9 cellular contexts compared by ENCODE assay signal in the genomic region with DNA sequence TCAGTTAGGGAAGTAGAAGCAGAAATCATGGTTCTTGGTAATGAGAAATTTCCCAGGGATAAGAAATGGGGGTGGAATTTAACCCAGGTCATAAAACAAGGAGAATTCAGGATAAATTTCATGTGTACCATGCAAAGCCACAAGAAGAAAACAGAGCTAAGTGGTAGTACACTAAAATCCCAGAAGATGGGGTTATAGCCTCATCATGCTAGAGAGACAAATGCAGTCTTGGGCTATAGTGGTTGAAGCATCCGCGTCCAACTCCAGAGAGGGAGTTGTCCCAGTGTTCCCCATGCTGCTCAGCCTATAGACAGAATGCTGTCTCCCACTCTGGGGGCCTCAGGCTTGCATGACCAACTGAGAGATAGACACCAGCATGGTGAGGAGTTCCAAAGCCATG. TPM values are rescaled to one million over a fixed set of nuclear protein-coding genes. Genes with fewer than 3 reads are reported as not detected.
DNase-seq lines count a peak whose midpoint lies in the region; ATAC-seq, FAIRE-seq and TF ChIP-seq lines count a peak whose summit lies in the region.
"Had no signal": no experiment of that assay in that cellular context is flagged by ENCODE, and none has a peak within 500 bp of the region (broad histone marks: within the 10 kb centered on the region; RNA-seq: fewer than 3 reads in every experiment).

No MANE protein-coding gene starts in this region.

- no peak for TF ChIP-seq RAD21 in HepG2 (CRISPR knock-in tag; IDR thresholded peaks at IDR 0.05)

- H3K27ac ChIP-seq in HepG2 (ENCODE audit: extremely low read length, insufficient read depth, low read length), result no peak overlapping the region
- H3K27ac ChIP-seq: thoracic aorta had no signal

- no peaks in the 10 kb centered on the region; a peak in 1 of 5 replicates for H3K27me3 ChIP-seq in HepG2 (ENCODE audit: control insufficient read depth in 1 of 2, insufficient read depth in 2 of 2, low read length in 2 of 2)

- H3K36me3 Mint-ChIP-seq in brain, result no peaks in the 10 kb centered on the region

- peaks cover 7% of the 10 kb centered on the region for H3K4me1 Mint-ChIP-seq in brain

- POLR2A ChIA-PET in HepG2 (lab: Yijun Ruan, JAX), result no interaction called here

- 0 out of 2 replicates have a peak, but pooled peaks cover 10% of the 10 kb centered on the region for H3K4me1 ChIP-seq in HepG2 (ENCODE audit: insufficient read depth, low read length)

- DNase-seq in AG20443 (ENCODE audit: low spot score) (peak; percentile 69), HuH-7 (ENCODE audit: low spot score) (peak; percentile 8), HepG2 (ENCODE audit: low spot score) (no peak), NCI-H2171 treated with DMSO at 0.1 percent for 48 hours (lab: John Stamatoyannopoulos, UW) (no peak)

- H3K4me3 ChIP-seq in HepG2 (replicated peaks in 1 of 3; ENCODE audit: insufficient read depth in 1 of 3, low read depth in 2 of 3, low read length in 3 of 3), result no peak overlapping the region
- H3K4me3 ChIP-seq: thoracic aorta had no signal

- CTCF ChIA-PET in HepG2 (lab: Yijun Ruan, JAX; ENCODE audit: low intra/inter-chr PET ratio, low total read pairs), result interaction anchor here (0.7 kb wide), 1 partner anchor 137 kb away, joined by 5 read pairs; no protein-coding TSS in a partner anchor

- no peaks in the 10 kb centered on the region for H3K79me2 ChIP-seq in HepG2 (ENCODE audit: insufficient read depth, low read length)

- TF ChIP-seq CTCF in brain (conservative IDR thresholded peaks at IDR 0.05) (peak; percentile 47 to 57), HepG2 (CRISPR knock-in tag; IDR thresholded peaks at IDR 0.05) (peak; percentile 26; the same call in 1 of the 2 replicates)

- H2AFZ ChIP-seq in HepG2 (ENCODE audit: low read length), result no peak overlapping the region

- WGBS in HepG2 (ENCODE audit: low lambda C conversion rate), result 10% methylated on average over 2 of the region's 2 CpGs

- no TSS peak for BruUV-seq in HepG2 (replicated peaks; lab: Mats Ljungman, UMichigan)

- no peaks in the 10 kb centered on the region for H3K9me3 Mint-ChIP-seq in brain

- no peak overlapping the region for H3K4me2 ChIP-seq in HepG2 (ENCODE audit: low read depth, low read length)

- H3K27ac Mint-ChIP-seq in brain, result no peak overlapping the region

- no peaks in the 10 kb centered on the region for H3K36me3 ChIP-seq in HepG2 (replicated peaks in 1 of 2; ENCODE audit: control insufficient read depth in 1 of 2, insufficient read depth in 2 of 2, low read length in 2 of 2)
- H3K36me3 ChIP-seq: thoracic aorta had no signal

- FAIRE-seq in HepG2 (lab: Jason Lieb, UNC), result no peak

- no peak for TF ChIP-seq EP300 in HepG2 (IDR thresholded peaks at IDR 0.05; ENCODE audit: low read depth in 2 of 2, low read length in 2 of 2)
- TF ChIP-seq EP300 in HepG2 (CRISPR knock-in tag; IDR thresholded peaks at IDR 0.05; ENCODE audit: borderline replicate concordance), result no peak

- no peaks in the 10 kb centered on the region for H4K20me1 ChIP-seq in HepG2 (ENCODE audit: insufficient read depth, low read length)

- H3K4me3 Mint-ChIP-seq in brain, result no peak overlapping the region

- peaks cover 21% of the 10 kb centered on the region for H3K27me3 Mint-ChIP-seq in brain

- ATAC-seq in HepG2 (peak; percentile 58), GM18502 (IDR thresholded peaks at IDR 0.05; ENCODE audit: poor library complexity, unreplicated experiment) (no peak), GM19351 (IDR thresholded peaks at IDR 0.05; ENCODE audit: unreplicated experiment) (no peak)
- no peak for ATAC-seq in activated CD4-positive, CD25-positive, alpha-beta regulatory T cell treated with anti-CD3 and anti-CD28 coated beads, Interleukin-2, amount 50 U/mL, for 24 hours

- intact Hi-C loops in HepG2 (cut with micrococcal nuclease; ENCODE audit: unreplicated experiment), result loop anchor here (1.0 kb wide), 1 partner anchor 138 kb away; no protein-coding TSS in a partner anchor

- TF ChIP-seq POLR2A in HepG2 (IDR thresholded peaks at IDR 0.05; ENCODE audit: insufficient read depth in 1 of 2, low read depth in 2 of 2, low read length in 2 of 2), result no peak

- in situ Hi-C loops in HepG2 (cut with HindIII; ENCODE audit: extremely low pct_ligation_motif_present, low pct_unique_long_range_greater_than_20kb), result no loop called here

- H3K9ac ChIP-seq in HepG2 (ENCODE audit: insufficient read depth, low read depth, low read length), result no peak overlapping the region

- H3K9me3 ChIP-seq in HepG2 (ENCODE audit: low read length), result no peaks in the 10 kb centered on the region
- H3K9me3 ChIP-seq: thoracic aorta had no signal

TF ChIP-seq in HepG2, 621 proteins besides CTCF, POLR2A, EP300 and RAD21:
- peak; percentile 36; the same call in 1 of the 2 replicates for TF ChIP-seq STAG1 (CRISPR knock-in tag; IDR thresholded peaks at IDR 0.05)
- no peak for TF ChIP-seq ZNF143 (CRISPR knock-in tag; IDR thresholded peaks at IDR 0.05)
- no peak for TF ChIP-seq CBX5 (CRISPR knock-in tag; IDR thresholded peaks at IDR 0.05; ENCODE audit: borderline replicate concordance)

RNA-seq across cellular contexts. Expression of a gene that starts 36.2 kb away (rescaled TPM):
- not detected for polyA plus RNA-seq in brain (ENCODE audit: insufficient read depth, low read depth, low replicate concordance)
- total RNA-seq in HepG2 (2016; rRNA removed; fragmentation: Illumina TruSeq; extraction: Trizol), result not detected in 2 replicates
- total RNA-seq in HepG2 (2016; cell fraction: cytosol; rRNA removed; fragmentation: Illumina TruSeq; extraction: Trizol; ENCODE audit: low read depth), result not detected in 2 replicates
- total RNA-seq in HepG2 (2016; cell fraction: insoluble cytoplasmic fraction; rRNA removed; fragmentation: Illumina TruSeq; extraction: Trizol), result not detected in 2 replicates
- total RNA-seq in HepG2 (2016; cell fraction: membrane; rRNA removed; fragmentation: Illumina TruSeq; extraction: Trizol), result not detected in 2 replicates
- not detected in 2 replicates for total RNA-seq in HepG2 (2016; cell fraction: nucleus; rRNA removed; fragmentation: Illumina TruSeq; extraction: Trizol)
- polyA plus RNA-seq in HepG2 (2011; rRNA removed), result not detected in 2 replicates
- not detected in 2 replicates for polyA plus RNA-seq in HepG2 (2011; cell fraction: cytosol; rRNA removed)
- not detected in 2 replicates for polyA plus RNA-seq in HepG2 (2011; cell fraction: nucleus; rRNA removed)
- polyA plus RNA-seq in HepG2 (2012), result not detected in 2 replicates
- polyA plus RNA-seq in HepG2 (2016; cell fraction: cytosol; fragmentation: Illumina TruSeq; extraction: Trizol; ENCODE audit: low read depth), result not detected in 2 replicates
- polyA plus RNA-seq in HepG2 (2016; cell fraction: insoluble cytoplasmic fraction; fragmentation: Illumina TruSeq; extraction: Trizol; ENCODE audit: low read depth), result not detected in 2 replicates
- not detected in 2 replicates for polyA plus RNA-seq in HepG2 (2016; cell fraction: membrane; fragmentation: Illumina TruSeq; extraction: Trizol; ENCODE audit: low read depth)
- polyA plus RNA-seq in HepG2 (2016; cell fraction: nucleus; fragmentation: Illumina TruSeq; extraction: Trizol; ENCODE audit: insufficient read depth, low read depth), result not detected in 2 replicates
- polyA minus RNA-seq in HepG2 (2011; rRNA and poly(A)+ RNA removed; ENCODE audit: low replicate concordance), result not detected in 2 replicates
- not detected in 2 replicates for polyA minus RNA-seq in HepG2 (2011; cell fraction: cytosol; rRNA and poly(A)+ RNA removed)
- polyA minus RNA-seq in HepG2 (2011; cell fraction: nucleus; rRNA and poly(A)+ RNA removed), result not detected in 2 replicates
- total RNA-seq: thoracic aorta had no signal

Comparison
In these comparisons a context has a peak if more than half of its experiments do, and no peak if none do; other contexts are left out.
1. DNase-seq: peak in AG20443 (single experiment) and HuH-7 (single experiment); none in HepG2 (single experiment) and NCI-H2171 treated with DMSO at 0.1 percent for 48 hours (single experiment).